15 cellular contexts compared by ENCODE assay signal in genomic region chr5:93100976-93101375, GRCh38.
"Had no signal": no experiment of that assay in that cellular context is flagged by ENCODE, and none has a peak within 500 bp of the region (broad histone marks: within the 10 kb centered on the region; RNA-seq: fewer than 3 reads in every experiment).

No MANE protein-coding gene starts in this region.

- H3K36me3 Mint-ChIP-seq: brain had no signal

- H3K4me1 ChIP-seq: testis had no signal

- H3K9me3 ChIP-seq: testis had no signal

- H3K4me3 ChIP-seq: heart right ventricle, testis had no signal

- ATAC-seq: heart right ventricle, left ventricle myocardium superior had no signal

- H3K36me3 ChIP-seq: heart right ventricle had no signal

- H3K9me3 Mint-ChIP-seq: endodermal cell had no signal

- H3K27ac ChIP-seq: heart right ventricle, testis had no signal

- H3K27ac Mint-ChIP-seq: brain; endodermal cell; stimulated activated naive CD8-positive, alpha-beta T cell treated with anti-CD3 and anti-CD28 coated beads, Interleukin-15, Interleukin-2, amounts not matched to agents 100 ng/mL and 50 ng/mL, for 24 hours had no signal

- H3K4me3 Mint-ChIP-seq: brain; endodermal cell; nephron progenitor cell; stimulated activated naive CD8-positive, alpha-beta T cell treated with anti-CD3 and anti-CD28 coated beads, Interleukin-15, Interleukin-2, amounts not matched to agents 100 ng/mL and 50 ng/mL, for 24 hours had no signal

- H3K27me3 ChIP-seq: heart right ventricle, testis had no signal

- H3K4me1 Mint-ChIP-seq: brain, endodermal cell had no signal

- H3K27me3 Mint-ChIP-seq: stimulated activated naive CD8-positive, alpha-beta T cell treated with anti-CD3 and anti-CD28 coated beads, Interleukin-15, Interleukin-2, amounts not matched to agents 100 ng/mL and 50 ng/mL, for 24 hours had no signal

- DNase-seq: activated CD4-positive, alpha-beta T cell treated with anti-CD3 and anti-CD28 coated beads, Interleukin-2, amount 50 U/mL, for 1 hour; activated naive CD4-positive, alpha-beta T cell treated with anti-CD3 and anti-CD28 coated beads, Interleukin-2, amount 50 U/mL, for 16 hours; activated T-cell treated with anti-CD3 and anti-CD28 coated beads, Interleukin-2, amount 50 U/mL, for 1 hour; cerebellar nuclear complex; endodermal cell; heart right ventricle; kidney; left ventricle myocardium superior; mesendoderm; nephron progenitor cell; stimulated activated CD4-positive, alpha-beta T cell treated with anti-CD3 and anti-CD28 coated beads, Interleukin-4, amount 100 ng/mL, for 1 hour; T-helper 2 cell; testis had no signal
